11 cellular contexts compared by ENCODE assay signal in the genomic region with DNA sequence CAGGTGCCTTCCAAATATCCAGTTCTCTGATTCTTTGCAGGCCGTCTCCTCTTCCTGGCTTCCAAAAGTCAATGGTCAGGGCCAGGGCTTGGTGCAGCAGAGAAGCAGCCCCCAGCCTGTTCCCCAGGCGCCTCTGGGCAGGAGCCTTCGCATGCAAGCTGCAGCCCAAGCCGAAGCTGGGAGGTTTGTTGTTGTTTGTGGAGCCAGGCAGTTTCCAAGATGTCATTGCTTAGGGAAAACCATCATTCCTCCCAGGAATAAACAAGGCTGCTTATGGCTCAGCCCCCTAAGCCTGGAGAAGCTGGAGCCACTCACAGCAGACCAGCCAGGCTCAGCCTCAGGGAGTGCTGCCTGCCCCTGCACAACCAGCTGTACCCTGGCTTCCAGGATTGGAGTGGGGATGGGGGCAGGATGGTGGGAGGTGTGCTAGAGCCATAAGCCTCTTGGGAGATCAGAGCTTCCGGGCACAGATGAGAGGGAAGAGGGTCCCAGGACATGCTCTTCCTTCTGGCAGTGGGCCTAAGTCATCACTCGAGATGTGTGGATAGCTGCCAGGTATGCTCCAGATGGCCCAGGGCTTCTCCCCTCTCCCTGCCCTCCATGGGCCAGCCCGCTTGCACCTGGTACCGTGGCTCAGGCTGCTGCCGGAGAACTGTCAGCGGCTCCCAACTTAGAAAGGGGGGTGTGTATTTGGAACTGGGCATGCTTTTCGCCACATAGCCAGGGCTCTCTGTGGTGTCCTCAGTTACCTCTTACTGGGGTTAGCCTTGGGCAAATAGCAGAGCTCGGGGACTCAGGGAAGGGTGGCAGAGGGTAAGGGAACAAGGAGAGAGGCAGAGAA.
DNase-seq lines count a peak whose midpoint lies in the region; ATAC-seq lines count a peak whose summit lies in the region.
"Had no signal": no experiment of that assay in that cellular context is flagged by ENCODE, and none has a peak within 500 bp of the region (broad histone marks: within the 10 kb centered on the region; RNA-seq: fewer than 3 reads in every experiment).

No MANE protein-coding gene starts in this region.

- 52% methylated on average over 12 of the region's 12 CpGs for WGBS in right cardiac atrium

- intact Hi-C loops in right cardiac atrium (cut with DNase I), result no loop called here

- H3K4me3 ChIP-seq in SJSA1 (no peak overlapping the region), right cardiac atrium (ENCODE audit: low read length) (no peak overlapping the region), stomach smooth muscle (ENCODE audit: low read length in 2 of 2) (peak overlapping the region in 1 of 2 donors; percentile 49)

- H3K36me3 ChIP-seq in SJSA1 (peaks cover 21% of the 10 kb centered on the region), stomach smooth muscle (ENCODE audit: control insufficient read depth in 2 of 2, insufficient read depth in 2 of 2, low read length in 2 of 2) (no peaks in the 10 kb centered on the region)

- H3K27me3 ChIP-seq in SJSA1 (replicated peaks), result no peaks in the 10 kb centered on the region
- H3K27me3 ChIP-seq in right cardiac atrium (ENCODE audit: control insufficient read depth, insufficient read depth), result no peaks in the 10 kb centered on the region
- no peaks in the 10 kb centered on the region for H3K27me3 ChIP-seq in stomach smooth muscle (ENCODE audit: control insufficient read depth in 1 of 2, insufficient read depth in 2 of 2, low read length in 2 of 2)

- DNase-seq in DMS53 (lab: John Stamatoyannopoulos, UW) (peak; percentile 51), DMS53 treated with DMSO at 0.1 percent for 48 hours (lab: John Stamatoyannopoulos, UW; ENCODE audit: unreplicated experiment) (no peak), SJSA1 (ENCODE audit: low read depth in 1 of 2, low spot score in 2 of 2) (peak; percentile 47 to 66), right cardiac atrium (peak in 1 of 3 donors; percentile 64), SK-N-DZ (ENCODE audit: low spot score) (no peak), anterior cingulate cortex (lab: John Stamatoyannopoulos, UW) (no peak)
- DNase-seq: Kasumi-1, naive B cell had no signal

- H3K4me1 ChIP-seq in SJSA1 (replicated peaks) (peaks cover 74% of the 10 kb centered on the region), right cardiac atrium (ENCODE audit: control insufficient read depth, insufficient read depth, low read length) (peaks cover 37% of the 10 kb centered on the region), stomach smooth muscle (ENCODE audit: control insufficient read depth, insufficient read depth, low read length) (peaks cover 83% of the 10 kb centered on the region)

- H3K27ac ChIP-seq in SJSA1 (no peak overlapping the region), right cardiac atrium (ENCODE audit: low read length) (peak overlapping the region; percentile 32), stomach smooth muscle (ENCODE audit: low read length) (peak overlapping the region; percentile 58)
- H3K27ac ChIP-seq: 22Rv1 had no signal

- no peak for ATAC-seq in right cardiac atrium
- ATAC-seq in HG03196 (IDR thresholded peaks at IDR 0.05; ENCODE audit: unreplicated experiment), result no peak

- H3K9me3 ChIP-seq in SJSA1 (replicated peaks), result no peaks in the 10 kb centered on the region
- H3K9me3 ChIP-seq in right cardiac atrium (ENCODE audit: control insufficient read depth, low read length), result no peaks in the 10 kb centered on the region
- no peaks in the 10 kb centered on the region for H3K9me3 ChIP-seq in stomach smooth muscle (ENCODE audit: control insufficient read depth in 2 of 2, low read length in 2 of 2)

- peak overlapping the region in 1 of 2 donors; percentile 42 for H3K9ac ChIP-seq in stomach smooth muscle (ENCODE audit: low read length in 2 of 2)

Comparison
In these comparisons a context has a peak if more than half of its experiments do, and no peak if none do; other contexts are left out.
1. DNase-seq: peak in DMS53 (single experiment) and SJSA1 (2 of 2); none in DMS53 treated with DMSO at 0.1 percent for 48 hours (single experiment), SK-N-DZ (single experiment) and anterior cingulate cortex (0 of 58).